11 cellular contexts compared by ENCODE assay signal in the genomic region with DNA sequence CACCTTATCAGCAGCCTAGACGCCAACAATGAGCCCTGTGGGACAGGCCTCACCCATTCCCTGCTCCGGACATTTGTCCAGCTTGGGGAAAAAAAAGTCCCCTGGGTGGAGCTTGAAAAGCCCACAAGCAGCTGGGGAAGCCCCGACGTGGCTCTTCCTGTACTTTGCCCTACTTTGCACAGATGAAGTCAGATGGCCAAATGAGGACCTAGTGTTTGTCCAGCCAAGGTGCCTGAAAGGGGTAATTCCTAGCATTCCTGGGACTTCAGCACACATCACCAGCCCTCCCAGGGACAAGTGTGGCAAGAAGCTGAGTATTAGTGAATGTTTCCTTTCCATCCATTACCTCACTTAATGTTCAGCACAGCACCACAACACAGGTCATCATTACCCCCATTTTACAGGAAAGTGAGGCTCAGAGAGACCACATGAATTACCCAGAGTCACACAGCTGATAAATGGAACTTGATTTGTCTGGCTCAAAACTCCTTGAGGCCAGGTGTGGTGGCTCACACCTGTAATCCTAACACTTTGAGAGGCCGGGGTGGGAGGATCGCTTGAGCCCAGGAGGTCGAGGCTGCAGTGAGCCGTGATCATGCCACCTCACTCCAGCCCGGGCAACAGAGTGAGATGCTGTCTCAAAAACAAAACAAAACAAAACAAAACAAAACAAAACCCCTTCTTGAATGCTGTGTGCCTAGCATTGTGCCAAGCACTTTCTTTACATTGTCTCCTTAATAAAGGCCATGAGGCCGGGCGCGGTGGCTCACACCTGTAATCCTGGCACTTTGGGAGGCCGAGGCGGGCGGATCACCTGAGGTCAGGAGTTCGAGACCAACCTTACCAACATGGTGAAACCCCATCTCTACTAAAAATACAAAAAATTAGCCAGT. TPM values are rescaled to one million over a fixed set of nuclear protein-coding genes. Genes with fewer than 3 reads are reported as not detected.
DNase-seq lines count a peak whose midpoint lies in the region; ATAC-seq, FAIRE-seq and TF ChIP-seq lines count a peak whose summit lies in the region.
"Had no signal": no experiment of that assay in that cellular context is flagged by ENCODE, and none has a peak within 500 bp of the region (broad histone marks: within the 10 kb centered on the region; RNA-seq: fewer than 3 reads in every experiment).

No MANE protein-coding gene starts in this region.

- peak overlapping the region in 2 of 5 donors; percentile 59 to 95 for H3K9ac ChIP-seq in subcutaneous abdominal adipose tissue (ENCODE audit: low read length in 5 of 5)

- peaks cover 23 to 47% (median 33%) of the 10 kb centered on the region in 5 donors for H3K4me1 ChIP-seq in subcutaneous abdominal adipose tissue (ENCODE audit: control insufficient read depth in 5 of 5, insufficient read depth in 5 of 5, low read length in 5 of 5)

- DNase-seq in GM18507 (ENCODE audit: extremely low spot score, insufficient read length, low read depth) (no peak), astrocyte of the cerebellum (ENCODE audit: low read depth) (peak; percentile 57), kidney epithelial cell (ENCODE audit: low read depth) (peak; percentile 93), SK-N-DZ (ENCODE audit: low spot score) (no peak), NCI-H345 treated with DMSO at 0.1 percent for 48 hours (lab: John Stamatoyannopoulos, UW; ENCODE audit: unreplicated experiment) (no peak)
- no peak for DNase-seq in stimulated activated CD4-positive, alpha-beta T cell treated with anti-CD3 and anti-CD28 coated beads, Interleukin-4, amount 100 ng/mL, for 4 hours
- DNase-seq: T1000 had no signal

- H3K9me3 ChIP-seq in subcutaneous abdominal adipose tissue (ENCODE audit: control insufficient read depth in 5 of 5, low read length in 5 of 5), result no peaks in the 10 kb centered on the region

- H3K27me3 ChIP-seq in kidney epithelial cell (ENCODE audit: control insufficient read depth, insufficient read depth, low read length), result no peaks in the 10 kb centered on the region
- peaks cover 0 to 4% (median 0%) of the 10 kb centered on the region in 5 donors for H3K27me3 ChIP-seq in subcutaneous abdominal adipose tissue (ENCODE audit: control insufficient read depth in 5 of 5, insufficient read depth in 4 of 5, low read length in 5 of 5)

- no peaks in the 10 kb centered on the region for H3K36me3 ChIP-seq in kidney epithelial cell (ENCODE audit: control insufficient read depth, insufficient read depth, low read length)
- H3K36me3 ChIP-seq in subcutaneous abdominal adipose tissue (ENCODE audit: control insufficient read depth in 5 of 5, insufficient read depth in 5 of 5, low read length in 5 of 5), result no peaks in the 10 kb centered on the region

- in situ Hi-C loops in astrocyte of the cerebellum (cut with HindIII; ENCODE audit: low sequenced_read_pairs), result no loop called here

- H3K27ac ChIP-seq in subcutaneous abdominal adipose tissue (ENCODE audit: low read depth, low read length), result peak overlapping the region; percentile 85
- H3K27ac ChIP-seq: epithelial cell of prostate had no signal

- TF ChIP-seq CTCF in astrocyte of the cerebellum (IDR thresholded peaks at IDR 0.05; ENCODE audit: low read depth, low read length, missing control alignments) (no peak), kidney epithelial cell (IDR thresholded peaks at IDR 0.05; ENCODE audit: insufficient read depth, low read length, poor library complexity, severe bottlenecking) (no peak)

- no peak for ATAC-seq in HG03159 (IDR thresholded peaks at IDR 0.05; ENCODE audit: unreplicated experiment)

- no peak overlapping the region for H3K4me3 ChIP-seq in astrocyte of the cerebellum (ENCODE audit: low read depth, low read length)
- no peak overlapping the region for H3K4me3 ChIP-seq in kidney epithelial cell (ENCODE audit: low read depth, low read length)
- H3K4me3 ChIP-seq in subcutaneous abdominal adipose tissue (ENCODE audit: low read depth in 1 of 5, low read length in 5 of 5), result no peak overlapping the region

- peak; percentile 70 for FAIRE-seq in GM18507 (lab: Jason Lieb, UNC)
- FAIRE-seq: GM19239 had no signal

RNA-seq across cellular contexts. Expression of a gene that starts 19.9 kb away (rescaled TPM):
- total RNA-seq in kidney epithelial cell, result 11.9 and 12.6 TPM in 2 replicates
- polyA plus RNA-seq in SK-N-DZ (2014; cell fraction: cytosol; rRNA removed), result 1.3 and 3.9 TPM in 2 replicates
- polyA plus RNA-seq in SK-N-DZ (2014; cell fraction: nucleus; rRNA removed), result 1.8 and 2.1 TPM in 2 replicates

RNA-seq across cellular contexts. Expression of a gene that starts 54.2 kb away (rescaled TPM):
- total RNA-seq in kidney epithelial cell, result not detected in 2 replicates
- not detected in 2 replicates for polyA plus RNA-seq in SK-N-DZ (2014; cell fraction: cytosol; rRNA removed)
- not detected in 2 replicates for polyA plus RNA-seq in SK-N-DZ (2014; cell fraction: nucleus; rRNA removed)

RNA-seq across cellular contexts. Expression of a gene that starts 59.4 kb away (rescaled TPM):
- total RNA-seq in kidney epithelial cell, result 70.4 and 78.3 TPM in 2 replicates
- 94.3 and 103 TPM in 2 replicates for polyA plus RNA-seq in SK-N-DZ (2014; cell fraction: cytosol; rRNA removed)
- 43.5 and 43.9 TPM in 2 replicates for polyA plus RNA-seq in SK-N-DZ (2014; cell fraction: nucleus; rRNA removed)

Comparison
In these comparisons a context has a peak if more than half of its experiments do, and no peak if none do; other contexts are left out.
1. DNase-seq: peak in astrocyte of the cerebellum (single experiment) and kidney epithelial cell (single experiment); none in GM18507 (single experiment), SK-N-DZ (single experiment), stimulated activated CD4-positive, alpha-beta T cell treated with anti-CD3 and anti-CD28 coated beads, Interleukin-4, amount 100 ng/mL, for 4 hours (0 of 2) and NCI-H345 treated with DMSO at 0.1 percent for 48 hours (single experiment).